In the genomic region with DNA sequence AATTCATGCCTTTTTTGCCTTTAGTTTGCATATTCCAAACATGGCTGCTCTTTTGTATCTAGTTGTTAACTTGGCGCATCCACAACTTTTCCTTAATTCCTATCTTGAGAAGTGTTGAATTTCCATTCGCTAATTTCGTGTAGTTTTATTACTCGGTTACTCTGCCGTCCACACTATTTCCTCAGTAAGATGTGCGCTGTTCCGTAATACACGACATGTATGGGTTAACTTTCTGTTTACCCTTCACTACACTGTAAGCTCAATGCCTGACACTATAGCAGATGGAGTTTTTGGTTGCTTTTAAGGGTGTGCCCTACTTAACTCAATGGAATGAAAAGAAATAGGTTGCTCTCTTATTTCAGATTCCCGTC, we compare ENCODE assay signal across 1 cellular context.
TF ChIP-seq lines count a peak whose summit lies in the region.

No MANE protein-coding gene starts in this region.

TF ChIP-seq in HCT116, 20 proteins besides CTCF, POLR2A, EP300 and RAD21 (continued from another document):
- TF ChIP-seq REST (IDR thresholded peaks at IDR 0.05; ENCODE audit: low read depth) (no peak), CEBPB (IDR thresholded peaks at IDR 0.05; ENCODE audit: low read depth) (no peak)
TF ChIP-seq in HCT116: peak in this region for 0.
